Comparison of ENCODE assay signal across 8 cellular contexts in the genomic region with DNA sequence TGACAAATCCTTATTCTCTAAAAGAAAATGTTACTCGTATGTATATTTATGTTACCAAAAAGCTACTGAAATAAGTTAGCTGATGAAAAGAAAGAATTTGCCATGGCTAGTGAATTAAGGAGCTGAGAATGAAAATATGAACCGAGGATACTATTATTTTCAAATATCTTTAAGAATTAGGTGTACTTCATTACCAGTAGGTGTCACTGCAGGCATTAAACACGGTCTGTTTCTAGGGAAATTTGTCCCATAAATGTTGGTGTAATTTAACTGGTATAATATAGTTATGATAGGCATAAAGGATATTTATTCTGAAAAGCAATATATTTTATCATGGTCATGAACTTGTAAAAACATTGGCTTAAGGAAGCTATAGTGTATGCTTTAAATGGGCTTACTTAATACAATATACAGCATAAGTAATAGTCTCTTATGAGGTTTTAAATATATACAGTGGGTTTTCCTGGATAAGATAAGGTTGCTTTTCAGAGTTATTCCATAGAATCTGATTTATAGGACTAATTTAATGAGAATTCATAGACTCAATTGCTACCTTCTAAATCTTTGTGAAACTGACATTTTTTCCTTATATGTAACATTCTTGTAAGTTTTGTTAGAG.
A peak's percentile ranks its signal among the peaks of the same experiment; 100 is the strongest.
DNase-seq lines count a peak whose midpoint lies in the region; ATAC-seq and TF ChIP-seq lines count a peak whose summit lies in the region.

No MANE protein-coding gene starts in this region.

- no peak for ATAC-seq in lower lobe of right lung

- no peaks in the 10 kb centered on the region for H3K36me3 ChIP-seq in lower lobe of right lung

- H3K27ac ChIP-seq in 22Rv1 (no peak overlapping the region), lower lobe of right lung (no peak overlapping the region)

- H3K9me3 ChIP-seq in lower lobe of right lung = no peaks in the 10 kb centered on the region

- intact Hi-C loops in lower lobe of right lung (cut with DNase I) = no loop called here

- in situ Hi-C loops in GM13977 (cut with MboI; ENCODE audit: low pct_unique_long_range_greater_than_20kb, low sequenced_read_pairs, unreplicated experiment) = no loop called here

- TF ChIP-seq CTCF in 22Rv1 (IDR thresholded peaks at IDR 0.05) (peak; percentile 86), GM13977 (IDR thresholded peaks at IDR 0.05; ENCODE audit: extremely low read depth, insufficient read depth, missing control alignments) (peak; percentile 45), cardiac fibroblast (IDR thresholded peaks at IDR 0.05; ENCODE audit: low read depth, low read length) (peak; percentile 42), lower lobe of right lung (IDR thresholded peaks at IDR 0.05) (peak; percentile 53)

- no peaks in the 10 kb centered on the region for H3K27me3 ChIP-seq in lower lobe of right lung (ENCODE audit: low read depth)

- no peaks in the 10 kb centered on the region for H3K4me1 ChIP-seq in lower lobe of right lung

- DNase-seq in GM13977 (ENCODE audit: low spot score) (peak; percentile 7), NCI-H345 (lab: John Stamatoyannopoulos, UW) (peak; percentile 38), cardiac fibroblast (ENCODE audit: low read depth in 2 of 2) (peak; percentile 84 to 86), lower lobe of right lung (no peak)
- no peak for DNase-seq in activated CD4-positive, alpha-beta T cell treated with anti-CD3 and anti-CD28 coated beads for 48 hours
- no peak for DNase-seq in activated T-cell treated with anti-CD3 and anti-CD28 coated beads, Interleukin-2, amount 50 U/mL, for 1 hour
- DNase-seq in activated naive CD4-positive, alpha-beta T cell (lab: John Stamatoyannopoulos, UW) = no peak

- no peak overlapping the region for H3K4me3 ChIP-seq in cardiac fibroblast (replicated peaks in 1 of 2; ENCODE audit: low read depth in 2 of 2, low read length in 2 of 2)
- no peak overlapping the region for H3K4me3 ChIP-seq in lower lobe of right lung

Comparison
In these comparisons a context has a peak if more than half of its experiments do, and no peak if none do; other contexts are left out.
1. DNase-seq: peak in GM13977 (single experiment), NCI-H345 (single experiment) and cardiac fibroblast (2 of 2); none in lower lobe of right lung (single experiment), activated CD4-positive, alpha-beta T cell treated with anti-CD3 and anti-CD28 coated beads for 48 hours (single experiment), activated T-cell treated with anti-CD3 and anti-CD28 coated beads, Interleukin-2, amount 50 U/mL, for 1 hour (single experiment) and activated naive CD4-positive, alpha-beta T cell (0 of 4).
2. Peak in every context shown above with its lines, with median percentiles within 50 percentile points of each other: CTCF ChIP-seq.